ENCODE assay signal across 21 cellular contexts in genomic region chr3:122947086-122947611, GRCh38.
"Had no signal": no experiment of that assay in that cellular context is flagged by ENCODE, and none has a peak within 500 bp of the region (broad histone marks: within the 10 kb centered on the region; RNA-seq: fewer than 3 reads in every experiment).

No MANE protein-coding gene starts in this region.

- H2AFZ ChIP-seq: parathyroid adenoma had no signal

- H3K9me3 Mint-ChIP-seq: activated CD4-positive, alpha-beta T cell treated with anti-CD3 and anti-CD28 coated beads, Interleukin-2, amount 10 ng/mL, durations not matched to agents 24 days and 14 days; activated CD8-positive, alpha-beta T cell treated with anti-CD3 and anti-CD28 coated beads for 36 hours; activated naive CD8-positive, alpha-beta T cell treated with anti-CD3 and anti-CD28 coated beads, Interleukin-2, amount 10 ng/mL, durations not matched to agents 7 days and 5 days; activated T-helper 17 cell treated with anti-CD3 and anti-CD28 coated beads, Interleukin-2, amount 50 U/mL, for 72 hours; central memory CD8-positive, alpha-beta T cell had no signal

- DNase-seq: activated CD4-positive, alpha-beta T cell treated with anti-CD3 and anti-CD28 coated beads, Interleukin-2, amount 10 ng/mL, durations not matched to agents 24 days and 14 days; activated CD4-positive, CD25-positive, alpha-beta regulatory T cell; activated CD8-positive, alpha-beta T cell treated with anti-CD3 and anti-CD28 coated beads for 36 hours; activated naive CD4-positive, alpha-beta T cell treated with Interleukin-2 at 50 U/mL for 16 hours; activated naive CD8-positive, alpha-beta T cell treated with anti-CD3 and anti-CD28 coated beads, Interleukin-2, amount 10 ng/mL, durations not matched to agents 7 days and 5 days; activated T-cell treated with anti-CD3 and anti-CD28 coated beads, Interleukin-2, amount 50 U/mL, for 1 hour; anterior cingulate cortex; cortex of kidney; left lung; mucosa of descending colon; naive B cell; stimulated activated CD4-positive, alpha-beta T cell treated with anti-CD3 and anti-CD28 coated beads, Interleukin-15, amount 100 ng/mL, for 24 hours; stimulated activated CD4-positive, alpha-beta T cell treated with anti-CD3 and anti-CD28 coated beads, Interleukin-2, amount 100 ng/mL, for 48 hours; stomach; T-helper 1 cell; T-helper 9 cell; trophoblast cell had no signal

- H3K9me3 ChIP-seq: left lung, mucosa of descending colon, stomach had no signal

- H3K4me1 Mint-ChIP-seq: activated CD4-positive, alpha-beta T cell treated with anti-CD3 and anti-CD28 coated beads, Interleukin-2, amount 10 ng/mL, durations not matched to agents 24 days and 14 days; activated naive CD8-positive, alpha-beta T cell treated with anti-CD3 and anti-CD28 coated beads, Interleukin-2, amount 10 ng/mL, durations not matched to agents 7 days and 5 days; activated T-helper 17 cell treated with anti-CD3 and anti-CD28 coated beads, Interleukin-2, amount 50 U/mL, for 72 hours had no signal

- H3K27ac ChIP-seq: brain microvascular endothelial cell, left lung, parathyroid adenoma, stomach had no signal

- H3K27me3 ChIP-seq: brain microvascular endothelial cell, left lung, stomach had no signal

- H3K36me3 ChIP-seq: brain microvascular endothelial cell, left lung, stomach had no signal

- H3K27ac Mint-ChIP-seq: activated CD4-positive, alpha-beta T cell treated with anti-CD3 and anti-CD28 coated beads, Interleukin-2, amount 10 ng/mL, durations not matched to agents 24 days and 14 days; activated CD8-positive, alpha-beta T cell treated with anti-CD3 and anti-CD28 coated beads for 36 hours; activated naive CD8-positive, alpha-beta T cell treated with anti-CD3 and anti-CD28 coated beads, Interleukin-2, amount 10 ng/mL, durations not matched to agents 7 days and 5 days; activated T-helper 17 cell treated with anti-CD3 and anti-CD28 coated beads, Interleukin-2, amount 50 U/mL, for 72 hours had no signal

- H3K4me3 Mint-ChIP-seq: activated CD4-positive, alpha-beta T cell treated with anti-CD3 and anti-CD28 coated beads, Interleukin-2, amount 10 ng/mL, durations not matched to agents 24 days and 14 days; activated CD8-positive, alpha-beta T cell treated with anti-CD3 and anti-CD28 coated beads for 36 hours; activated naive CD8-positive, alpha-beta T cell treated with anti-CD3 and anti-CD28 coated beads, Interleukin-2, amount 10 ng/mL, durations not matched to agents 7 days and 5 days; activated T-helper 17 cell treated with anti-CD3 and anti-CD28 coated beads, Interleukin-2, amount 50 U/mL, for 72 hours; central memory CD8-positive, alpha-beta T cell; naive B cell had no signal

- H3K79me2 ChIP-seq: parathyroid adenoma had no signal

- H3K27me3 Mint-ChIP-seq: naive B cell had no signal

- H3K4me1 ChIP-seq: parathyroid adenoma had no signal

- ATAC-seq: activated CD8-positive, alpha-beta T cell treated with anti-CD3 and anti-CD28 coated beads for 36 hours; activated T-helper 17 cell treated with anti-CD3 and anti-CD28 coated beads, Interleukin-2, amount 50 U/mL, for 72 hours; left lung; mucosa of descending colon had no signal

- H3K4me3 ChIP-seq: left lung, mucosa of descending colon, stomach had no signal

- H3K9ac ChIP-seq: parathyroid adenoma had no signal

- H3K36me3 Mint-ChIP-seq: activated naive CD8-positive, alpha-beta T cell treated with anti-CD3 and anti-CD28 coated beads, Interleukin-2, amount 10 ng/mL, durations not matched to agents 7 days and 5 days; naive B cell had no signal
